In genomic region chr10:38402442-38403346, GRCh38 we compare ENCODE assay signal across 8 cellular contexts.
A peak's percentile ranks its signal among the peaks of the same experiment; 100 is the strongest.
DNase-seq lines count a peak whose midpoint lies in the region; ATAC-seq and TF ChIP-seq lines count a peak whose summit lies in the region.
"Not testable (repeated sequence)": the region's sequence is repeated elsewhere in the genome, so short reads cannot be mapped to it uniquely, and the experiment has no call there.

No MANE protein-coding gene starts in this region.

- H3K79me1 ChIP-seq in neuronal stem cell (ENCODE audit: low read depth, low read length) = not testable (repeated sequence)

- H2BK120ac ChIP-seq in neuronal stem cell (ENCODE audit: low read depth, low read length) = not testable (repeated sequence)

- peak; percentile 98 for ATAC-seq in RWPE2 (ENCODE audit: low read depth)

- not testable (repeated sequence) for H2BK15ac ChIP-seq in neuronal stem cell (ENCODE audit: low read length)

- H3K4ac ChIP-seq in neuronal stem cell (ENCODE audit: low read length) = not testable (repeated sequence)

- not testable (repeated sequence) for H4K8ac ChIP-seq in neuronal stem cell (ENCODE audit: low read depth, low read length)

- H2AK5ac ChIP-seq in neuronal stem cell (ENCODE audit: low read depth, low read length) = not testable (repeated sequence)

- not testable (repeated sequence) for H3K9ac ChIP-seq in neuronal stem cell (ENCODE audit: low read depth, low read length, poor library complexity)
- H3K9ac ChIP-seq in stomach smooth muscle (ENCODE audit: low read length in 2 of 2) = peak overlapping the region; percentile 80 to 87

- H3K4me1 ChIP-seq in RWPE2 (ENCODE audit: insufficient read depth, poor library complexity, severe bottlenecking); neuronal stem cell (ENCODE audit: control insufficient read depth in 2 of 2, insufficient read depth in 1 of 2, low read depth in 1 of 2, low read length in 2 of 2); stomach smooth muscle (ENCODE audit: control insufficient read depth, insufficient read depth, low read length): not testable (repeated sequence)

- H3K4me2 ChIP-seq in neuronal stem cell (ENCODE audit: insufficient read depth, low read length, poor library complexity, severe bottlenecking) = not testable (repeated sequence)

- not testable (repeated sequence) for H3K18ac ChIP-seq in neuronal stem cell (ENCODE audit: low read length)

- H3K4me3 ChIP-seq in H7 (ENCODE audit: insufficient read depth, low read depth, low read length) (peak overlapping the region; percentile 16; the same call in 1 of the 2 replicates), RWPE2 (ENCODE audit: severe bottlenecking) (peak overlapping the region; percentile 68), fibroblast of pulmonary artery (replicated peaks; ENCODE audit: low read depth, low read length) (peak overlapping the region; percentile 70), neuronal stem cell (ENCODE audit: low read length in 2 of 2) (peak overlapping the region in 1 of 2 donors; percentile 83), stomach smooth muscle (ENCODE audit: low read length in 2 of 2) (peak overlapping the region; percentile 67 to 83)

- not testable (repeated sequence) for H4K91ac ChIP-seq in neuronal stem cell (ENCODE audit: low read depth, low read length, poor library complexity)

- H3K9me3 ChIP-seq in RWPE2 (ENCODE audit: severe bottlenecking); neuronal stem cell (replicated peaks in 1 of 2; ENCODE audit: control insufficient read depth in 2 of 2, insufficient read depth in 1 of 2, low read depth in 1 of 2, low read length in 2 of 2); stomach smooth muscle (ENCODE audit: control insufficient read depth in 2 of 2, low read length in 2 of 2): not testable (repeated sequence)

- H2BK5ac ChIP-seq in neuronal stem cell (ENCODE audit: low read length) = not testable (repeated sequence)

- not testable (repeated sequence) for H3K36me3 ChIP-seq in H7 (replicated peaks; ENCODE audit: control insufficient read depth, insufficient read depth, low read length); RWPE2 (ENCODE audit: low read depth); neuronal stem cell (replicated peaks in 1 of 2; ENCODE audit: control insufficient read depth in 2 of 2, insufficient read depth in 2 of 2, low read length in 2 of 2); stomach smooth muscle (ENCODE audit: control insufficient read depth in 2 of 2, insufficient read depth in 2 of 2, low read length in 2 of 2)

- H3K14ac ChIP-seq in neuronal stem cell (ENCODE audit: low read length) = not testable (repeated sequence)

- H2BK12ac ChIP-seq in neuronal stem cell (ENCODE audit: low read length) = not testable (repeated sequence)

- WGBS in neuronal stem cell (ENCODE audit: extremely low coverage in 2 of 2, insufficient read length in 2 of 2, insufficient replicate concordance in 1 of 2), 2 donors = no CpG with 5 or more reads among the region's 110 CpGs

- not testable (repeated sequence) for H3K23ac ChIP-seq in neuronal stem cell (ENCODE audit: low read depth, low read length, poor library complexity)

- not testable (repeated sequence) for H3K27me3 ChIP-seq in H7 (ENCODE audit: control insufficient read depth, insufficient read depth, low read length); RWPE2 (ENCODE audit: insufficient read depth, poor library complexity, severe bottlenecking); neuronal stem cell (ENCODE audit: control insufficient read depth in 3 of 3, insufficient read depth in 3 of 3, low read depth in 1 of 3, low read length in 3 of 3); stomach smooth muscle (ENCODE audit: control insufficient read depth in 1 of 2, insufficient read depth in 2 of 2, low read length in 2 of 2)

- DNase-seq in GDM1 (lab: John Stamatoyannopoulos, UW) (peak; percentile 94), H7 (peak; percentile 2), LHCN-M2 (ENCODE audit: low read depth) (peak; percentile 88), RWPE2 (ENCODE audit: low spot score) (peak; percentile 92), fibroblast of pulmonary artery (ENCODE audit: low read depth) (peak; percentile 96), neuronal stem cell (ENCODE audit: low spot score) (peak; percentile 68)
- DNase-seq in activated T-helper 9 cell treated with anti-CD3 and anti-CD28 coated beads, Interleukin-2, amount 50 U/mL, for 16 hours (ENCODE audit: low read depth) = peak; percentile 85

- H3K27ac ChIP-seq in RWPE2 (ENCODE audit: poor library complexity, severe bottlenecking) = peak overlapping the region; percentile 70
- H3K27ac ChIP-seq in neuronal stem cell (replicated peaks; ENCODE audit: low read length) = not testable (repeated sequence)
- H3K27ac ChIP-seq in stomach smooth muscle (ENCODE audit: low read length) = peak overlapping the region; percentile 92

- not testable (repeated sequence) for H2AFZ ChIP-seq in neuronal stem cell (ENCODE audit: low read length)

- not testable (repeated sequence) for TF ChIP-seq CTCF in RWPE2 (IDR thresholded peaks at IDR 0.05; ENCODE audit: poor library complexity, severe bottlenecking); fibroblast of pulmonary artery (IDR thresholded peaks at IDR 0.05; ENCODE audit: low read length, missing control alignments)

Comparison
In these comparisons a context has a peak if more than half of its experiments do, and no peak if none do; other contexts are left out.
1. DNase-seq: peak in every context shown above with its lines; median percentile 96 in fibroblast of pulmonary artery; 94 in GDM1; 92 in RWPE2; 88 in LHCN-M2; 85 in activated T-helper 9 cell treated with anti-CD3 and anti-CD28 coated beads, Interleukin-2, amount 50 U/mL, for 16 hours; 68 in neuronal stem cell; 2 in H7.